8 cellular contexts compared by ENCODE assay signal in genomic region chr1:157170677-157171515, GRCh38. TPM values are rescaled to one million over a fixed set of nuclear protein-coding genes. Genes with fewer than 3 reads are reported as not detected.
DNase-seq lines count a peak whose midpoint lies in the region; ATAC-seq and TF ChIP-seq lines count a peak whose summit lies in the region.

No MANE protein-coding gene starts in this region.

- H3K9me3 ChIP-seq in CD8-positive, alpha-beta T cell (ENCODE audit: low read length): no peaks in the 10 kb centered on the region

- peaks cover 3% of the 10 kb centered on the region for H3K27me3 ChIP-seq in CD8-positive, alpha-beta T cell (ENCODE audit: insufficient read depth, low read length)

- DNase-seq in CD8-positive, alpha-beta T cell: peak in 3 of 7 experiments; percentile 7 to 44 (median 42)
- DNase-seq in GM20000 (ENCODE audit: low spot score): no peak
- DNase-seq in NOMO-1 treated with DMSO at 0.1 percent for 48 hours (lab: John Stamatoyannopoulos, UW; ENCODE audit: unreplicated experiment): peak; percentile 44
- DNase-seq in activated naive CD4-positive, alpha-beta T cell treated with anti-CD3 and anti-CD28 coated beads for 36 hours: peak; percentile 74
- DNase-seq in left kidney (ENCODE audit: low read depth, low spot score): peak; percentile 50

- H3K27ac Mint-ChIP-seq in CD8-positive, alpha-beta T cell: no peak overlapping the region
- no peak overlapping the region for H3K27ac Mint-ChIP-seq in activated naive CD4-positive, alpha-beta T cell treated with anti-CD3 and anti-CD28 coated beads for 36 hours

- ATAC-seq in CD8-positive, alpha-beta T cell: no peak
- ATAC-seq in GM18858 (IDR thresholded peaks at IDR 0.05; ENCODE audit: unreplicated experiment) (no peak), HG02840 (IDR thresholded peaks at IDR 0.05; ENCODE audit: low FRiP score, unreplicated experiment) (no peak), HG03342 (IDR thresholded peaks at IDR 0.05; ENCODE audit: unreplicated experiment) (no peak)

- H3K4me1 ChIP-seq in CD8-positive, alpha-beta T cell (ENCODE audit: insufficient read depth, low read length): no peaks in the 10 kb centered on the region

- H3K9me3 Mint-ChIP-seq in CD8-positive, alpha-beta T cell: no peaks in the 10 kb centered on the region
- no peaks in the 10 kb centered on the region for H3K9me3 Mint-ChIP-seq in activated naive CD4-positive, alpha-beta T cell treated with anti-CD3 and anti-CD28 coated beads for 36 hours

- no peak overlapping the region for H3K27ac ChIP-seq in CD8-positive, alpha-beta T cell (ENCODE audit: low read depth, low read length)

- H3K36me3 ChIP-seq in CD8-positive, alpha-beta T cell (ENCODE audit: insufficient read depth, low read length): no peaks in the 10 kb centered on the region

- peaks cover 13% of the 10 kb centered on the region for H3K27me3 Mint-ChIP-seq in CD8-positive, alpha-beta T cell (ENCODE audit: low read depth)
- peaks cover 13% of the 10 kb centered on the region for H3K27me3 Mint-ChIP-seq in activated naive CD4-positive, alpha-beta T cell treated with anti-CD3 and anti-CD28 coated beads for 36 hours (ENCODE audit: low read depth)

- intact Hi-C loops in CD8-positive, alpha-beta T cell (cut with DNase I, micrococcal nuclease): no loop called here
- intact Hi-C loops in activated naive CD4-positive, alpha-beta T cell treated with anti-CD3 and anti-CD28 coated beads for 36 hours (cut with micrococcal nuclease): loop anchor here (5.0 kb wide), 1 partner anchor 321 kb away; no protein-coding TSS in a partner anchor

- H3K36me3 Mint-ChIP-seq in CD8-positive, alpha-beta T cell: no peaks in the 10 kb centered on the region
- no peaks in the 10 kb centered on the region for H3K36me3 Mint-ChIP-seq in activated naive CD4-positive, alpha-beta T cell treated with anti-CD3 and anti-CD28 coated beads for 36 hours (ENCODE audit: low read depth)

- no peaks in the 10 kb centered on the region for H3K4me1 Mint-ChIP-seq in CD8-positive, alpha-beta T cell (ENCODE audit: low read depth)
- H3K4me1 Mint-ChIP-seq in activated naive CD4-positive, alpha-beta T cell treated with anti-CD3 and anti-CD28 coated beads for 36 hours (ENCODE audit: low read depth): no peaks in the 10 kb centered on the region

- no peak overlapping the region for H3K4me3 Mint-ChIP-seq in CD8-positive, alpha-beta T cell
- H3K4me3 Mint-ChIP-seq in activated naive CD4-positive, alpha-beta T cell treated with anti-CD3 and anti-CD28 coated beads for 36 hours: no peak overlapping the region

- POLR2A ChIA-PET in CD8-positive, alpha-beta T cell (lab: Charles Lee): no interaction called here

- no peak overlapping the region for H3K4me3 ChIP-seq in CD8-positive, alpha-beta T cell (ENCODE audit: low read depth, low read length)

- CTCF ChIA-PET in CD8-positive, alpha-beta T cell (lab: Charles Lee): interaction anchor here (0.8 to 1.2 kb wide), 2 partner anchors 68 to 80 kb away, joined by 3 read pairs; no protein-coding TSS in a partner anchor
- CTCF ChIA-PET in activated naive CD4-positive, alpha-beta T cell treated with anti-CD3 and anti-CD28 coated beads for 36 hours (lab: Charles Lee): interaction anchor here (0.7 to 1.5 kb wide), 3 partner anchors 17 to 81 kb away, joined by 3 to 5 read pairs (median 3); no protein-coding TSS in a partner anchor

- peak; percentile 62 for TF ChIP-seq CTCF in CD8-positive, alpha-beta T cell (IDR thresholded peaks at IDR 0.05)
- TF ChIP-seq CTCF in GM20000 (IDR thresholded peaks at IDR 0.05; ENCODE audit: extremely low read depth, missing control alignments): peak; percentile 23

RNA-seq across cellular contexts. Expression of gene ETV3, which starts 32.7 kb away (rescaled TPM):
- total RNA-seq in CD8-positive, alpha-beta T cell: 10 to 100 TPM; 88.9 to 94.0 TPM
- 10 to 100 TPM; 23.2 to 23.3 TPM for total RNA-seq in activated naive CD4-positive, alpha-beta T cell treated with anti-CD3 and anti-CD28 coated beads for 36 hours
